In genomic region chr5:138372653-138373052, GRCh38 we compare ENCODE assay signal across 16 cellular contexts. TPM values are rescaled to one million over a fixed set of nuclear protein-coding genes. Genes with fewer than 3 reads are reported as not detected.
"Had no signal": no experiment of that assay in that cellular context is flagged by ENCODE, and none has a peak within 500 bp of the region (broad histone marks: within the 10 kb centered on the region; RNA-seq: fewer than 3 reads in every experiment).

No MANE protein-coding gene starts in this region.

- H3K4me3 Mint-ChIP-seq: activated CD4-positive, alpha-beta T cell treated with anti-CD3 and anti-CD28 coated beads for 36 hours; memory B cell; naive B cell; stimulated activated naive B cell treated with anti-CD40 and anti-IgM and Interleukin-4, amounts not matched to agents 10 μg/mL and 1 μg/mL and 100 μg/mL, for 72 hours had no signal

- H3K9me3 Mint-ChIP-seq: activated naive CD4-positive, alpha-beta T cell treated with anti-CD3 and anti-CD28 coated beads, Interleukin-2, amount 50 U/mL, for 72 hours; memory B cell; naive B cell; stimulated activated naive B cell treated with anti-CD40 and anti-IgM and Interleukin-4, amounts not matched to agents 10 μg/mL and 1 μg/mL and 100 μg/mL, for 72 hours had no signal

- H3K27me3 ChIP-seq: cardiac muscle cell, sigmoid colon, upper lobe of left lung had no signal

- ATAC-seq: mucosa of descending colon had no signal

- H3K9me3 ChIP-seq: mucosa of descending colon, sigmoid colon, thoracic aorta, upper lobe of left lung had no signal

- H3K27me3 Mint-ChIP-seq: activated CD4-positive, alpha-beta T cell treated with anti-CD3 and anti-CD28 coated beads for 36 hours; memory B cell; naive B cell; stimulated activated naive B cell treated with anti-CD40 and anti-IgM and Interleukin-4, amounts not matched to agents 10 μg/mL and 1 μg/mL and 100 μg/mL, for 72 hours had no signal

- DNase-seq: activated CD4-positive, alpha-beta T cell treated with anti-CD3 and anti-CD28 coated beads for 36 hours; activated CD4-positive, alpha-beta T cell treated with anti-CD3 and anti-CD28 coated beads, Interleukin-2, amount 50 U/mL, for 48 hours; activated effector memory CD4-positive, alpha-beta T cell treated with anti-CD3 and anti-CD28 coated beads, Interleukin-2, amount 50 U/mL, for 16 hours; amniotic stem cell; dermis blood vessel endothelial cell; effector memory CD4-positive, alpha-beta T cell; mucosa of descending colon; naive B cell; sigmoid colon; stimulated activated naive B cell treated with anti-CD40 and anti-IgM and Interleukin-4, amounts not matched to agents 10 μg/mL and 1 μg/mL and 100 μg/mL, for 72 hours; T-helper 2 cell; upper lobe of left lung had no signal

- H3K27ac Mint-ChIP-seq: activated CD4-positive, alpha-beta T cell treated with anti-CD3 and anti-CD28 coated beads for 36 hours; activated naive CD4-positive, alpha-beta T cell treated with anti-CD3 and anti-CD28 coated beads, Interleukin-2, amount 50 U/mL, for 72 hours; memory B cell; stimulated activated naive B cell treated with anti-CD40 and anti-IgM and Interleukin-4, amounts not matched to agents 10 μg/mL and 1 μg/mL and 100 μg/mL, for 72 hours had no signal

- H3K4me3 ChIP-seq: cardiac muscle cell, mucosa of descending colon, sigmoid colon, thoracic aorta, upper lobe of left lung had no signal

RNA-seq across cellular contexts. Expression of gene CDC25C, which starts 41.0 kb away (rescaled TPM):
- total RNA-seq: thoracic aorta had no signal
